Comparison of ENCODE assay signal across 8 cellular contexts in genomic region chr2:207767461-207768167, GRCh38. TPM values are rescaled to one million over a fixed set of nuclear protein-coding genes. Genes with fewer than 3 reads are reported as not detected.
DNase-seq lines count a peak whose midpoint lies in the region; ATAC-seq lines count a peak whose summit lies in the region.

No MANE protein-coding gene starts in this region.

- peak overlapping the region; percentile 80 for H3K4me3 Mint-ChIP-seq in activated naive CD4-positive, alpha-beta T cell treated with anti-CD3 and anti-CD28 coated beads for 36 hours

- H3K27ac Mint-ChIP-seq in activated naive CD4-positive, alpha-beta T cell treated with anti-CD3 and anti-CD28 coated beads for 36 hours: no peak overlapping the region

- intact Hi-C loops in activated naive CD4-positive, alpha-beta T cell treated with anti-CD3 and anti-CD28 coated beads for 36 hours (cut with micrococcal nuclease): loop anchor here (5.0 kb wide), 1 partner anchor 490 kb away; the partner anchor contains the start of gene IDH1
- intact Hi-C loops in left ventricle myocardium superior (cut with micrococcal nuclease): loop anchor here (10.0 kb wide), 1 partner anchor 207 kb away; no protein-coding TSS in a partner anchor

- ATAC-seq in left ventricle myocardium superior: no peak
- ATAC-seq in GM18519 (IDR thresholded peaks at IDR 0.05; ENCODE audit: low FRiP score, unreplicated experiment): no peak

- peaks cover 5% of the 10 kb centered on the region for H3K36me3 Mint-ChIP-seq in activated naive CD4-positive, alpha-beta T cell treated with anti-CD3 and anti-CD28 coated beads for 36 hours (ENCODE audit: low read depth)

- peaks cover 42% of the 10 kb centered on the region for H3K27me3 Mint-ChIP-seq in activated naive CD4-positive, alpha-beta T cell treated with anti-CD3 and anti-CD28 coated beads for 36 hours (ENCODE audit: low read depth)

- DNase-seq in activated naive CD4-positive, alpha-beta T cell treated with anti-CD3 and anti-CD28 coated beads for 36 hours: peak; percentile 21
- no peak for DNase-seq in activated naive CD4-positive, alpha-beta T cell (lab: John Stamatoyannopoulos, UW)
- DNase-seq in activated T-cell treated with anti-CD3 and anti-CD28 coated beads, Interleukin-2, amount 50 U/mL, for 48 hours: peak; percentile 22 to 39
- DNase-seq in left ventricle myocardium superior (peak; percentile 68), retina (peak; percentile 88), GM03348 (ENCODE audit: low spot score) (no peak), globus pallidus (ENCODE audit: low spot score) (no peak)

- CTCF ChIA-PET in activated naive CD4-positive, alpha-beta T cell treated with anti-CD3 and anti-CD28 coated beads for 36 hours (lab: Charles Lee): interaction anchor here (1.0 to 2.0 kb wide), 3 partner anchors 15 to 273 kb away, joined by 3 to 4 read pairs (median 4); no protein-coding TSS in a partner anchor

- peaks cover 31% of the 10 kb centered on the region for H3K4me1 Mint-ChIP-seq in activated naive CD4-positive, alpha-beta T cell treated with anti-CD3 and anti-CD28 coated beads for 36 hours (ENCODE audit: low read depth)

- H3K9me3 Mint-ChIP-seq in activated naive CD4-positive, alpha-beta T cell treated with anti-CD3 and anti-CD28 coated beads for 36 hours: no peaks in the 10 kb centered on the region

RNA-seq across cellular contexts. Expression of gene FZD5, which starts 2.1 kb away (rescaled TPM):
- total RNA-seq in activated naive CD4-positive, alpha-beta T cell treated with anti-CD3 and anti-CD28 coated beads for 36 hours: 1 to 10 TPM; 1.5 to 1.7 TPM
- 4.8 TPM for total RNA-seq in left ventricle myocardium superior

RNA-seq across cellular contexts. Expression of gene CCNYL1, which starts 56.2 kb away (rescaled TPM):
- 1 to 10 TPM; 2.5 to 2.7 TPM for total RNA-seq in activated naive CD4-positive, alpha-beta T cell treated with anti-CD3 and anti-CD28 coated beads for 36 hours
- total RNA-seq in left ventricle myocardium superior: 8.3 TPM

Comparison
In these comparisons a context has a peak if more than half of its experiments do, and no peak if none do; other contexts are left out.
1. DNase-seq: peak in activated naive CD4-positive, alpha-beta T cell treated with anti-CD3 and anti-CD28 coated beads for 36 hours (single experiment), activated T-cell treated with anti-CD3 and anti-CD28 coated beads, Interleukin-2, amount 50 U/mL, for 48 hours (2 of 2), left ventricle myocardium superior (single experiment) and retina (single experiment); none in activated naive CD4-positive, alpha-beta T cell (0 of 4), GM03348 (single experiment) and globus pallidus (single experiment).